ENCODE assay signal across 27 cellular contexts in genomic region chr3:25567390-25567789, GRCh38.
"Had no signal": no experiment of that assay in that cellular context is flagged by ENCODE, and none has a peak within 500 bp of the region (broad histone marks: within the 10 kb centered on the region; RNA-seq: fewer than 3 reads in every experiment).

No MANE protein-coding gene starts in this region.

- FAIRE-seq: endothelial cell of umbilical vein, frontal cortex had no signal

- DNase-seq: effector CD4-positive, alpha-beta T cell; endodermal cell; erythroblast; heart right ventricle; hypothalamus; islet precursor cell; left lung; lower lobe of right lung; midbrain; occipital lobe; retina; spleen; stimulated activated CD4-positive, alpha-beta T cell treated with anti-CD3 and anti-CD28 coated beads, Interleukin-15, amount 100 ng/mL, for 24 hours; stimulated activated CD4-positive, alpha-beta T cell treated with anti-CD3 and anti-CD28 coated beads, Interleukin-2, amount 100 ng/mL, for 24 hours; stimulated activated CD4-positive, alpha-beta T cell treated with anti-CD3 and anti-CD28 coated beads, Interleukin-4, amount 100 ng/mL, for 4 hours; stimulated activated naive B cell treated with anti-CD40 and anti-IgM and Interleukin-4, amounts not matched to agents 10 μg/mL and 1 μg/mL and 100 μg/mL, for 72 hours; stimulated activated naive CD8-positive, alpha-beta T cell treated with anti-CD3 and anti-CD28 coated beads, Interleukin-15, amount 100 ng/mL, for 72 hours; testis had no signal

- H3K27ac ChIP-seq: coronary artery, left lung, lower lobe of right lung, parathyroid adenoma, prostate gland, spleen, testis, tibial nerve had no signal

- H3K4me3 Mint-ChIP-seq: endodermal cell; memory B cell; natural killer cell treated with Interleukin-12 subunit alpha and Interleukin-12 subunit beta and Interleukin-15 and Interleukin-18, amount 100 ng/mL, for 72 hours; stimulated activated naive B cell treated with anti-CD40 and anti-IgM and Interleukin-4, amounts not matched to agents 10 μg/mL and 1 μg/mL and 100 μg/mL, for 72 hours; stimulated activated naive CD8-positive, alpha-beta T cell treated with anti-CD3 and anti-CD28 coated beads, Interleukin-15, amount 100 ng/mL, for 72 hours had no signal

- H3K4me3 ChIP-seq: coronary artery, heart right ventricle, left lung, lower lobe of right lung, prostate gland, spleen, testis, tibial nerve had no signal

- H3K4me1 Mint-ChIP-seq: endodermal cell; memory B cell; stimulated activated naive CD8-positive, alpha-beta T cell treated with anti-CD3 and anti-CD28 coated beads, Interleukin-15, amount 100 ng/mL, for 72 hours had no signal

- H3K27me3 Mint-ChIP-seq: stimulated activated naive B cell treated with anti-CD40 and anti-IgM and Interleukin-4, amounts not matched to agents 10 μg/mL and 1 μg/mL and 100 μg/mL, for 72 hours; stimulated activated naive CD8-positive, alpha-beta T cell treated with anti-CD3 and anti-CD28 coated beads, Interleukin-15, amount 100 ng/mL, for 72 hours had no signal

- H3K9me3 Mint-ChIP-seq: endodermal cell; memory B cell; natural killer cell treated with Interleukin-12 subunit alpha and Interleukin-12 subunit beta and Interleukin-15 and Interleukin-18, amount 100 ng/mL, for 72 hours; stimulated activated naive B cell treated with anti-CD40 and anti-IgM and Interleukin-4, amounts not matched to agents 10 μg/mL and 1 μg/mL and 100 μg/mL, for 72 hours; stimulated activated naive CD8-positive, alpha-beta T cell treated with anti-CD3 and anti-CD28 coated beads, Interleukin-15, amount 100 ng/mL, for 72 hours had no signal

- ATAC-seq: heart right ventricle; left lung; lower lobe of right lung; natural killer cell treated with Interleukin-12 subunit alpha and Interleukin-12 subunit beta and Interleukin-15 and Interleukin-18, amount 100 ng/mL, for 72 hours; sciatic nerve; stimulated activated naive B cell treated with anti-CD40 and anti-IgM and Interleukin-4, amounts not matched to agents 10 μg/mL and 1 μg/mL and 100 μg/mL, for 72 hours; stimulated activated naive CD8-positive, alpha-beta T cell treated with anti-CD3 and anti-CD28 coated beads, Interleukin-15, amount 100 ng/mL, for 72 hours had no signal

- H3K9me3 ChIP-seq: heart right ventricle, left lung, lower lobe of right lung, prostate gland, spleen, testis, tibial nerve had no signal

- H2AFZ ChIP-seq: parathyroid adenoma had no signal

- H3K9ac ChIP-seq: parathyroid adenoma had no signal

- H3K36me3 Mint-ChIP-seq: memory B cell; natural killer cell treated with Interleukin-12 subunit alpha and Interleukin-12 subunit beta and Interleukin-15 and Interleukin-18, amount 100 ng/mL, for 72 hours; stimulated activated naive B cell treated with anti-CD40 and anti-IgM and Interleukin-4, amounts not matched to agents 10 μg/mL and 1 μg/mL and 100 μg/mL, for 72 hours had no signal

- H3K79me2 ChIP-seq: parathyroid adenoma had no signal

- H3K27ac Mint-ChIP-seq: endodermal cell; memory B cell; natural killer cell treated with Interleukin-12 subunit alpha and Interleukin-12 subunit beta and Interleukin-15 and Interleukin-18, amount 100 ng/mL, for 72 hours; stimulated activated naive B cell treated with anti-CD40 and anti-IgM and Interleukin-4, amounts not matched to agents 10 μg/mL and 1 μg/mL and 100 μg/mL, for 72 hours; stimulated activated naive CD8-positive, alpha-beta T cell treated with anti-CD3 and anti-CD28 coated beads, Interleukin-15, amount 100 ng/mL, for 72 hours had no signal

- H3K36me3 ChIP-seq: left lung, prostate gland, spleen had no signal

- H3K4me1 ChIP-seq: left lung, lower lobe of right lung, parathyroid adenoma, prostate gland, spleen, testis, tibial nerve had no signal

- H3K27me3 ChIP-seq: heart right ventricle, left lung, spleen, testis, tibial nerve had no signal
